8 cellular contexts compared by ENCODE assay signal in the genomic region with DNA sequence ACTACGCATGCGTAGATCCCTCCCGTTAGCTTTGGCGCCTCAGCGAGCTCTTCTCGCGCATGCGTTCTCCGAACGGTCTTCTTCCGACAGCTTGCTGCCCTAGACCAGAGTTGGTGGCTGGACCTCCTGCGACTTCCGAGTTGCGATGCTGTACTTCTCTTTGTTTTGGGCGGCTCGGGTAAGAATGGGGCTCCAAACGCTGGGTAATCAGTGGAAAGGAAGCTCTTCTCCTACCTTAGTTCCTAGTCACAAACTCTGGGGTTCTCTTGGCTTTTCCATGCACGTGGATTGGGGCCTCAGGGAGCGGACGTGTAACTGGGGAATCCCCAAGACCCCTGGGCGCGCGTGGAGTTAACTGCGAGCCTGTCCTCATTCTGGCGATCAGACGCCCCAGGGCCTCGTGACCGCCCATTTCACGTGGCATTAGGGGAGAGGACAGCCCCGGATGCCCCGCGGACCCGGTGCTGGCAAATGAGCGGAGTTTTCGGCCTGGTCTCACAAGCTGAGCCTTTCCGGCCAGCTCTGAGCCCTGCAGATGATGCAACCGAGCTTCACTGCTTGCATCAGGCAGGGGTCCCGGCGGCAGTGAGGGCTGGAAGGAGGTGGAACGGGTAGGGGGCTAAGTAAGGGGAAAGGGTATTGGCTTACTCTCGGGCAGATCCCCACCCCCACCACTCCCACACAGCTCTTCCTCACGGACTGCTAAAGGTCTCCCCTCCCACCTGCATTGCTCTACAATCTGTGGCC. TPM values are rescaled to one million over a fixed set of nuclear protein-coding genes. Genes with fewer than 3 reads are reported as not detected.
DNase-seq lines count a peak whose midpoint lies in the region; ATAC-seq and TF ChIP-seq lines count a peak whose summit lies in the region.

SHMT2 (plus strand) TSS at position 78 of the 747 bp plus-strand sequence; CDS start at position 146, 68 bp downstream.

- H3K79me2 ChIP-seq in PC-3 (ENCODE audit: low read length), result peaks cover 38% of the 10 kb centered on the region

- H3K4me3 ChIP-seq in Jurkat, Clone E6-1 (ENCODE audit: low read length), result peak within 1 kb of the TSS; percentile 80
- H3K4me3 ChIP-seq in PC-3 (ENCODE audit: low read length) (peak within 1 kb of the TSS; percentile 88), esophagus (ENCODE audit: low read depth in 1 of 2, low read length in 2 of 2) (peak within 1 kb of the TSS; percentile 61 to 78), mucosa of rectum (ENCODE audit: low read length in 2 of 2) (peak within 1 kb of the TSS; percentile 72 to 95)

- H3K4me2 ChIP-seq in PC-3 (ENCODE audit: low read length), result peak within 1 kb of the TSS; percentile 95

- no peaks in the 10 kb centered on the region for H3K27me3 ChIP-seq in PC-3 (ENCODE audit: low read length)
- H3K27me3 ChIP-seq in esophagus (ENCODE audit: control insufficient read depth in 1 of 2, insufficient read depth in 2 of 2, low read length in 2 of 2), result no peaks in the 10 kb centered on the region
- H3K27me3 ChIP-seq in mucosa of rectum (ENCODE audit: control insufficient read depth in 2 of 2, insufficient read depth in 2 of 2, low read length in 2 of 2), result peaks cover 19 to 20% of the 10 kb centered on the region in 2 donors

- WGBS in esophagus, 2 donors, result 0% methylated on average over 42 of the region's 42 CpGs

- H3K4me1 ChIP-seq in PC-3 (ENCODE audit: insufficient read depth, low read length) (peaks cover 19% of the 10 kb centered on the region), esophagus (ENCODE audit: control insufficient read depth in 2 of 2, insufficient read depth in 2 of 2, low read length in 1 of 2) (peaks cover 7 to 19% of the 10 kb centered on the region in 2 donors), mucosa of rectum (ENCODE audit: control insufficient read depth in 2 of 2, insufficient read depth in 2 of 2, low read length in 2 of 2) (peaks cover 21 to 23% of the 10 kb centered on the region in 2 donors)

- peaks cover 34% of the 10 kb centered on the region for H3K27me3 Mint-ChIP-seq in Calu3 (ENCODE audit: unreplicated experiment)

- peak within 1 kb of the TSS; percentile 98 for H3K4me3 Mint-ChIP-seq in Calu3 (ENCODE audit: low read depth, unreplicated experiment)

- peak within 1 kb of the TSS; percentile 99 for H3K27ac Mint-ChIP-seq in Calu3 (ENCODE audit: unreplicated experiment)

- peaks cover 39% of the 10 kb centered on the region for H3K4me1 Mint-ChIP-seq in Calu3 (ENCODE audit: low read depth, unreplicated experiment)

- no peaks in the 10 kb centered on the region for H3K9me3 Mint-ChIP-seq in Calu3 (ENCODE audit: low read depth, unreplicated experiment)

- intact Hi-C loops in Calu3 (cut with micrococcal nuclease; ENCODE audit: unreplicated experiment), result no loop called here
- intact Hi-C loops in PC-3 (cut with micrococcal nuclease), result loop anchor here (1.0 kb wide), 1 partner anchor 17 kb away; no protein-coding TSS in a partner anchor

- no peaks in the 10 kb centered on the region for H3K9me3 ChIP-seq in PC-3 (ENCODE audit: low read length)
- no peaks in the 10 kb centered on the region for H3K9me3 ChIP-seq in esophagus (ENCODE audit: control insufficient read depth in 2 of 2, insufficient read depth in 1 of 2, low read depth in 1 of 2, low read length in 1 of 2)
- H3K9me3 ChIP-seq in mucosa of rectum (ENCODE audit: control insufficient read depth in 2 of 2, low read length in 2 of 2), result no peaks in the 10 kb centered on the region

- CTCF ChIA-PET in Calu3 (lab: Charles Lee), result interaction anchor here (0.6 to 2.4 kb wide), 9 partner anchors 10 to 596 kb away, joined by 3 to 26 read pairs (median 12); partner anchors contain the start of gene NXPH4
- CTCF ChIA-PET in PC-3 (lab: Charles Lee), result interaction anchor here (0.5 to 2.0 kb wide), 7 partner anchors 9 to 225 kb away, joined by 3 to 18 read pairs (median 3); partner anchors contain the start of gene INHBE

- H3F3A ChIP-seq in PC-3 (ENCODE audit: low read length, unreplicated experiment), result no peaks in the 10 kb centered on the region

- POLR2A ChIA-PET in PC-3 (lab: Charles Lee; ENCODE audit: unreplicated experiment), result interaction anchor here (0.5 to 0.8 kb wide), 7 partner anchors 11 to 1412 kb away, joined by 3 to 13 read pairs (median 5); partner anchors contain the start of genes R3HDM2 and SARNP

- H3K9ac ChIP-seq in PC-3 (ENCODE audit: low read length) (peak within 1 kb of the TSS; percentile 97), mucosa of rectum (ENCODE audit: low read depth in 1 of 2, low read length in 2 of 2) (peak within 1 kb of the TSS; percentile 63 to 85)

- H3K27ac ChIP-seq in PC-3 (ENCODE audit: low read length), result peak within 1 kb of the TSS; percentile 74
- peak within 1 kb of the TSS; percentile 44 to 45 for H3K27ac ChIP-seq in esophagus (ENCODE audit: low read depth in 2 of 2, low read length in 1 of 2)
- H3K27ac ChIP-seq in mucosa of rectum (ENCODE audit: low read depth in 2 of 2, low read length in 2 of 2), result peak within 1 kb of the TSS; percentile 18 to 77

- H3K36me3 ChIP-seq in PC-3 (ENCODE audit: low read depth, low read length), result peaks cover 34% of the 10 kb centered on the region; the same call in 1 of the 2 replicates
- peaks cover 9 to 32% of the 10 kb centered on the region in 2 donors for H3K36me3 ChIP-seq in esophagus (ENCODE audit: control insufficient read depth in 2 of 2, insufficient read depth in 2 of 2, low read length in 1 of 2)
- H3K36me3 ChIP-seq in mucosa of rectum (ENCODE audit: control insufficient read depth in 2 of 2, insufficient read depth in 2 of 2, low read length in 2 of 2), result peaks cover 25 to 27% of the 10 kb centered on the region in 2 donors

- H3K9me2 ChIP-seq in PC-3 (replicated peaks; ENCODE audit: low read length), result no peaks in the 10 kb centered on the region

- DNase-seq in Calu3, result peak; percentile 97
- peak; percentile 94 for DNase-seq in Jurkat, Clone E6-1 (ENCODE audit: low read depth, low spot score)
- peak; percentile 97 for DNase-seq in PC-3
- DNase-seq in activated T-cell treated with anti-CD3 and anti-CD28 coated beads for 4 hours, result peak; percentile 88
- DNase-seq in stimulated activated CD8-positive, alpha-beta memory T cell treated with anti-CD3 and anti-CD28 coated beads, Interleukin-4, amount 100 ng/mL, for 4 hours (ENCODE audit: low read depth in 2 of 2, low spot score in 1 of 2), result peak; percentile 86 to 90

- ATAC-seq in GM21515 (IDR thresholded peaks at IDR 0.05; ENCODE audit: unreplicated experiment), result peak; percentile 61
- ATAC-seq in PC-3, result peak; percentile 82

- peak within 1 kb of the TSS; percentile 83 for H2AFZ ChIP-seq in PC-3 (ENCODE audit: low read length)

- H3K36me3 Mint-ChIP-seq in Calu3 (ENCODE audit: insufficient read depth, unreplicated experiment), result peaks cover 60% of the 10 kb centered on the region

- BruUV-seq in Calu3 (replicated peaks; lab: Mats Ljungman, UMichigan), result TSS peak; percentile 48
- no TSS peak for BruUV-seq in PC-3 (replicated peaks; lab: Mats Ljungman, UMichigan)

- H4K20me1 ChIP-seq in PC-3 (ENCODE audit: low read length), result peaks cover 2% of the 10 kb centered on the region; the same call in 1 of the 2 replicates

- TF ChIP-seq CTCF in Calu3 (IDR thresholded peaks at IDR 0.05; ENCODE audit: unreplicated experiment), result no peak
- no peak for TF ChIP-seq CTCF in PC-3 (conservative IDR thresholded peaks at IDR 0.05; ENCODE audit: low read depth, low read length)

RNA-seq across cellular contexts. Expression of gene SHMT2, which starts in this region (rescaled TPM):
- total RNA-seq in Calu3 (2022), result 203 and 243 TPM in 2 replicates
- polyA plus RNA-seq in Jurkat, Clone E6-1 (2012; ENCODE audit: insufficient read depth, insufficient read length), result 205 TPM
- 210 and 263 TPM in 2 replicates for total RNA-seq in PC-3 (2014; rRNA removed)
- 10 to 100 TPM; 19.8 to 69.5 TPM for polyA plus RNA-seq in esophagus

Comparison
In these comparisons a context has a peak if more than half of its experiments do, and no peak if none do; other contexts are left out.
1. Peak in every context shown above with its lines: DNase-seq, ATAC-seq, H3K4me3 ChIP-seq and H3K27ac ChIP-seq.